Comparison of ENCODE assay signal across 8 cellular contexts in the genomic region with DNA sequence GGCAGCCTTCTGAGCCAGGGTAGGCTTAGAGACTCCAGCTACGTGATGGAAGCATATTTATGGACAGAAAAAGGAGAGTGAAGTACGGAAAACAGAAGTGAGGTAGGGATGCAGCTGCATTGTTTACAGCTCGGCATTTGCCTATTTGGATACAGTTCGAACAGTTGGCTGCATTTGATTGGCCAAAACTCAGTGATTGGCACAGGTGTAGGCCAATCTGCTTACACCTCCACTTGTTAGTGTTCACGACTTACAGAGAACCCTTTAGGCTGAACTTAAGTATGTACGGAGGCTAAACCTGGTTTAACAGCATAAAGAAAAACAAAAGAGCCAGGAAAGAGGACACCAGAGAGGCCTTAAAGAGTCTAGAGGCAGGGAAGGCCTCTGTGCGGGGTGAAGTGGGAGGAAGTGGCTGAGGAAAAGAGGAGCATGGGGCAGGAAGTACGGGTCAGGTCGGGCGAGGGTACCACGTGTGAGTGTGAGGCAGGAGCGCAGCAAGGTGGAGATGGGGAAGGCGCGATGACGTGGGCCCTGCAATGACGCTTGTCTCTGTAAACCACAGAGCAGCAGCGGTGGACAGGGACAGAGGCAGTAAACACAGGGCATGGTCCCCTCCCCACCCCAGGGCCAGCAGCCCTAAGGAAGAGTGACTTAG. TPM values are rescaled to one million over a fixed set of nuclear protein-coding genes. Genes with fewer than 3 reads are reported as not detected.
DNase-seq lines count a peak whose midpoint lies in the region; TF ChIP-seq lines count a peak whose summit lies in the region.

No MANE protein-coding gene starts in this region.

- no peaks in the 10 kb centered on the region for H3K36me3 Mint-ChIP-seq in mesothelial cell of epicardium

- H3K27me3 Mint-ChIP-seq in mesothelial cell of epicardium (ENCODE audit: low read depth): peaks cover 4% of the 10 kb centered on the region

- no peak overlapping the region for H3K4me3 Mint-ChIP-seq in mesothelial cell of epicardium

- DNase-seq in COLO668 (lab: John Stamatoyannopoulos, UW; ENCODE audit: unreplicated experiment) (peak; percentile 79), NB4 (ENCODE audit: low read depth) (peak; percentile 74), epithelial cell of esophagus (ENCODE audit: low read depth) (peak; percentile 55), AML-193 (lab: John Stamatoyannopoulos, UW) (no peak), mesothelial cell of epicardium (ENCODE audit: low spot score in 2 of 2, unreplicated experiment in 2 of 2) (no peak), NCI-H2196 treated with DMSO at 0.1 percent for 48 hours (lab: John Stamatoyannopoulos, UW; ENCODE audit: unreplicated experiment) (no peak)
- peak; percentile 27 to 66 for DNase-seq in activated CD8-positive, alpha-beta memory T cell treated with anti-CD3 and anti-CD28 coated beads for 1 hour (ENCODE audit: extremely low read depth in 1 of 2, low read depth in 1 of 2)
- peak in 3 of 4 experiments; percentile 33 to 52 (median 36) for DNase-seq in stimulated activated CD4-positive, alpha-beta T cell treated with anti-CD3 and anti-CD28 coated beads, Interleukin-1b, Interleukin-23, amount 100 ng/mL, for 24 hours (ENCODE audit: low read depth in 4 of 4, low spot score in 1 of 4)

- H3K9me3 Mint-ChIP-seq in mesothelial cell of epicardium: no peaks in the 10 kb centered on the region

- peaks cover 14% of the 10 kb centered on the region for H3K4me1 Mint-ChIP-seq in mesothelial cell of epicardium

- no peak overlapping the region for H3K27ac Mint-ChIP-seq in mesothelial cell of epicardium

- H3K4me3 ChIP-seq in NB4 (ENCODE audit: low read depth, low read length): no peak overlapping the region
- no peak overlapping the region for H3K4me3 ChIP-seq in epithelial cell of esophagus (ENCODE audit: low read length)

- TF ChIP-seq CTCF in NB4 (IDR thresholded peaks at IDR 0.05; ENCODE audit: low read depth, low read length) (no peak), epithelial cell of esophagus (IDR thresholded peaks at IDR 0.05; ENCODE audit: insufficient read depth, low read depth, low read length, missing control alignments) (no peak), mesothelial cell of epicardium (IDR thresholded peaks at IDR 0.05; ENCODE audit: unreplicated experiment) (no peak)

- TF ChIP-seq POLR2A in NB4 (IDR thresholded peaks at IDR 0.05; ENCODE audit: extremely low read depth, insufficient read length): no peak

RNA-seq across cellular contexts. Expression of a gene that starts 32.0 kb away (rescaled TPM):
- 0.23 to 0.42 TPM (median 0.40 TPM) in 3 replicates for total RNA-seq in mesothelial cell of epicardium

RNA-seq across cellular contexts. Expression of a gene that starts 49.7 kb away (rescaled TPM):
- total RNA-seq in mesothelial cell of epicardium: 13.0 to 15.9 TPM (median 14.8 TPM) in 3 replicates

Comparison
In these comparisons a context has a peak if more than half of its experiments do, and no peak if none do; other contexts are left out.
1. DNase-seq: peak in COLO668 (single experiment), NB4 (single experiment), activated CD8-positive, alpha-beta memory T cell treated with anti-CD3 and anti-CD28 coated beads for 1 hour (2 of 2), epithelial cell of esophagus (single experiment) and stimulated activated CD4-positive, alpha-beta T cell treated with anti-CD3 and anti-CD28 coated beads, Interleukin-1b, Interleukin-23, amount 100 ng/mL, for 24 hours (3 of 4); none in AML-193 (0 of 2), mesothelial cell of epicardium (0 of 2) and NCI-H2196 treated with DMSO at 0.1 percent for 48 hours (single experiment).